In the genomic region with DNA sequence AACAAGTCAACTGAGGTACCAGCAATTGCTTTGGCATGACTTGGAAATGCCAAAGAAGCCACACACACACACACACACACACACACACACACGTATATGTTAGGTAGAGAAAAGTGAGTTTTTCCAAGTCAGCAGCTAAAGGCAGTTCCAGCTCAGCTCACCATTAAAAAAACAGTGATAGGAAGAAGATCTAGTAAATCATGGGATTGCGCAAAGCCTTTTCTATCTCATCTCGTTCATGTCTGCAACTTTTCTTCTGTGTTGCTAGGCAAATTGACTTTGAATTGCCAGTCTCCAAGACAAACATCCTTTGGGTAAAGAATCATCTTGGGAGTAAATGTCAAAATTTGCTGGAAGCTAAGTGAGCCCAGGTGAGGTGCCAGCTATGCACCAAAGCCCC, we compare ENCODE assay signal across 24 cellular contexts.
"Had no signal": no experiment of that assay in that cellular context is flagged by ENCODE, and none has a peak within 500 bp of the region (broad histone marks: within the 10 kb centered on the region; RNA-seq: fewer than 3 reads in every experiment).

No MANE protein-coding gene starts in this region.

- H3K36me3 ChIP-seq: ascending aorta, brain microvascular endothelial cell, stomach, thyroid gland, upper lobe of left lung, vagina had no signal

- H3K4me1 ChIP-seq: ascending aorta, parathyroid adenoma, psoas muscle, vagina had no signal

- H3K27me3 ChIP-seq: ascending aorta, brain microvascular endothelial cell, stomach, thyroid gland, upper lobe of left lung, vagina had no signal

- ATAC-seq: activated CD8-positive, alpha-beta T cell treated with anti-CD3 and anti-CD28 coated beads for 36 hours; esophagus mucosa; left colon; naive thymus-derived CD8-positive, alpha-beta T cell; psoas muscle; stimulated activated naive B cell treated with anti-CD40 and anti-IgM and Interleukin-4, amounts not matched to agents 10 μg/mL and 1 μg/mL and 100 μg/mL, for 72 hours; WTC11 had no signal

- H3K27ac ChIP-seq: ascending aorta, brain microvascular endothelial cell, parathyroid adenoma, psoas muscle, stomach, thyroid gland, upper lobe of left lung, vagina had no signal

- H3K9me3 ChIP-seq: ascending aorta, psoas muscle, stomach, thyroid gland, upper lobe of left lung, vagina had no signal

- DNase-seq: activated CD4-positive, alpha-beta T cell treated with anti-CD3 and anti-CD28 coated beads for 1 hour; activated CD4-positive, alpha-beta T cell treated with anti-CD3 and anti-CD28 coated beads, Interleukin-2, amount 10 ng/mL, durations not matched to agents 7 days and 5 days; activated CD8-positive, alpha-beta T cell treated with anti-CD3 and anti-CD28 coated beads for 36 hours; activated T-cell treated with anti-CD3 and anti-CD28 coated beads, Interleukin-2, amount 50 U/mL, for 48 hours; cortex of kidney; head of caudate nucleus; hippocampal formation; left colon; naive thymus-derived CD8-positive, alpha-beta T cell; nucleus accumbens; psoas muscle; stimulated activated CD4-positive, alpha-beta T cell treated with anti-CD3 and anti-CD28 coated beads, Interleukin-15, amount 100 ng/mL, for 24 hours; stimulated activated CD4-positive, alpha-beta T cell treated with anti-CD3 and anti-CD28 coated beads, Interleukin-2, amount 100 ng/mL, for 24 hours; stimulated activated naive B cell treated with anti-CD40 and anti-IgM and Interleukin-4, amounts not matched to agents 10 μg/mL and 1 μg/mL and 100 μg/mL, for 72 hours; stomach; T-helper 2 cell; thyroid gland; upper lobe of left lung had no signal

- H3K4me3 ChIP-seq: ascending aorta, psoas muscle, stomach, thyroid gland, upper lobe of left lung, vagina had no signal
